In genomic region chr17:43142153-43142552, GRCh38 we compare ENCODE assay signal across 37 cellular contexts.
"Had no signal": no experiment of that assay in that cellular context is flagged by ENCODE, and none has a peak within 500 bp of the region (broad histone marks: within the 10 kb centered on the region; RNA-seq: fewer than 3 reads in every experiment).

No MANE protein-coding gene starts in this region.

- FAIRE-seq: keratinocyte, TTC549 had no signal

- H3K36me3 ChIP-seq: adrenal gland, cardiac muscle cell, colonic mucosa, ovary, prostate gland, vagina had no signal

- H3K4me3 ChIP-seq: adrenal gland, cardiac muscle cell, colonic mucosa, gastrocnemius medialis, ovary, prostate gland, sigmoid colon, smooth muscle cell, upper lobe of left lung, vagina had no signal

- H3K4me1 Mint-ChIP-seq: activated naive CD8-positive, alpha-beta T cell treated with anti-CD3 and anti-CD28 coated beads for 36 hours; brain; stimulated activated naive CD8-positive, alpha-beta T cell treated with anti-CD3 and anti-CD28 coated beads, Interleukin-15, amount 100 ng/mL, for 72 hours had no signal

- H3K27me3 Mint-ChIP-seq: activated CD4-positive, alpha-beta memory T cell treated with anti-CD3 and anti-CD28 coated beads for 36 hours; activated naive CD8-positive, alpha-beta T cell treated with anti-CD3 and anti-CD28 coated beads for 36 hours; brain; naive B cell; stimulated activated memory B cell treated with anti-CD40 and anti-IgM and Interleukin-4, amounts not matched to agents 10 μg/mL and 1 μg/mL and 100 μg/mL, for 72 hours; stimulated activated naive CD8-positive, alpha-beta T cell treated with anti-CD3 and anti-CD28 coated beads, Interleukin-15, amount 100 ng/mL, for 72 hours had no signal

- H3K4me1 ChIP-seq: adrenal gland, colonic mucosa, gastrocnemius medialis, prostate gland, sigmoid colon, upper lobe of left lung, vagina had no signal

- H3K36me3 Mint-ChIP-seq: activated CD4-positive, alpha-beta memory T cell treated with anti-CD3 and anti-CD28 coated beads for 36 hours; naive B cell had no signal

- H3K9me3 Mint-ChIP-seq: activated CD4-positive, alpha-beta memory T cell treated with anti-CD3 and anti-CD28 coated beads for 36 hours; activated naive CD4-positive, alpha-beta T cell treated with anti-CD3 and anti-CD28 coated beads for 36 hours; activated naive CD8-positive, alpha-beta T cell treated with anti-CD3 and anti-CD28 coated beads for 36 hours; activated T-cell treated with anti-CD3 and anti-CD28 coated beads, Interleukin-2, amount 50 U/mL, for 72 hours; brain; naive B cell; stimulated activated memory B cell treated with anti-CD40 and anti-IgM and Interleukin-4, amounts not matched to agents 10 μg/mL and 1 μg/mL and 100 μg/mL, for 72 hours; stimulated activated naive CD8-positive, alpha-beta T cell treated with anti-CD3 and anti-CD28 coated beads, Interleukin-15, amount 100 ng/mL, for 72 hours; T-helper 1 cell treated with Interleukin-12 subunit alpha and Interleukin-12 subunit beta and Interleukin-4 antibody, amounts not matched to agents 30 μg/mL and 1 μg/mL, for 36 hours had no signal

- H3K27ac Mint-ChIP-seq: activated CD4-positive, alpha-beta memory T cell treated with anti-CD3 and anti-CD28 coated beads for 36 hours; activated naive CD4-positive, alpha-beta T cell treated with anti-CD3 and anti-CD28 coated beads for 36 hours; activated naive CD8-positive, alpha-beta T cell treated with anti-CD3 and anti-CD28 coated beads for 36 hours; activated T-cell treated with anti-CD3 and anti-CD28 coated beads, Interleukin-2, amount 50 U/mL, for 72 hours; brain; stimulated activated memory B cell treated with anti-CD40 and anti-IgM and Interleukin-4, amounts not matched to agents 10 μg/mL and 1 μg/mL and 100 μg/mL, for 72 hours; stimulated activated naive CD8-positive, alpha-beta T cell treated with anti-CD3 and anti-CD28 coated beads, Interleukin-15, amount 100 ng/mL, for 72 hours; T-helper 1 cell treated with Interleukin-12 subunit alpha and Interleukin-12 subunit beta and Interleukin-4 antibody, amounts not matched to agents 30 μg/mL and 1 μg/mL, for 36 hours had no signal

- H3K9me3 ChIP-seq: adrenal gland, colonic mucosa, gastrocnemius medialis, ovary, prostate gland, sigmoid colon, upper lobe of left lung, vagina had no signal

- H3K4me3 Mint-ChIP-seq: activated CD4-positive, alpha-beta memory T cell treated with anti-CD3 and anti-CD28 coated beads for 36 hours; activated naive CD4-positive, alpha-beta T cell treated with anti-CD3 and anti-CD28 coated beads for 36 hours; activated naive CD8-positive, alpha-beta T cell treated with anti-CD3 and anti-CD28 coated beads for 36 hours; activated T-cell treated with anti-CD3 and anti-CD28 coated beads, Interleukin-2, amount 50 U/mL, for 72 hours; brain; naive B cell; stimulated activated memory B cell treated with anti-CD40 and anti-IgM and Interleukin-4, amounts not matched to agents 10 μg/mL and 1 μg/mL and 100 μg/mL, for 72 hours; stimulated activated naive CD8-positive, alpha-beta T cell treated with anti-CD3 and anti-CD28 coated beads, Interleukin-15, amount 100 ng/mL, for 72 hours; T-helper 1 cell treated with Interleukin-12 subunit alpha and Interleukin-12 subunit beta and Interleukin-4 antibody, amounts not matched to agents 30 μg/mL and 1 μg/mL, for 36 hours had no signal

- H3K27ac ChIP-seq: adrenal gland, cardiac muscle cell, colonic mucosa, gastrocnemius medialis, ovary, prostate gland, sigmoid colon, upper lobe of left lung, vagina, VCaP had no signal

- ATAC-seq: activated T-cell treated with anti-CD3 and anti-CD28 coated beads, Interleukin-2, amount 50 U/mL, for 72 hours; gastrocnemius medialis; left cardiac atrium; left ventricle myocardium superior; stimulated activated memory B cell treated with anti-CD40 and anti-IgM and Interleukin-4, amounts not matched to agents 10 μg/mL and 1 μg/mL and 100 μg/mL, for 72 hours; stimulated activated naive CD8-positive, alpha-beta T cell treated with anti-CD3 and anti-CD28 coated beads, Interleukin-15, amount 100 ng/mL, for 72 hours had no signal

- H3K27me3 ChIP-seq: adrenal gland, cardiac muscle cell, colonic mucosa, gastrocnemius medialis, ovary, sigmoid colon, upper lobe of left lung, vagina had no signal

- DNase-seq: activated CD4-positive, alpha-beta memory T cell treated with anti-CD3 and anti-CD28 coated beads for 36 hours; activated CD4-positive, alpha-beta T cell treated with anti-CD3 and anti-CD28 coated beads for 48 hours; activated naive CD4-positive, alpha-beta T cell treated with anti-CD3 and anti-CD28 coated beads for 36 hours; activated naive CD8-positive, alpha-beta T cell treated with anti-CD3 and anti-CD28 coated beads for 36 hours; activated T-cell treated with anti-CD3 and anti-CD28 coated beads for 4 hours; activated T-cell treated with anti-CD3 and anti-CD28 coated beads, Interleukin-2, amount 50 U/mL, for 72 hours; aorta; cerebellar nuclear complex; colonic mucosa; effector CD8-positive, alpha-beta T cell; erythroblast; gastrocnemius medialis; glutamatergic neuron; left cardiac atrium; left ventricle myocardium superior; naive B cell; retina; sigmoid colon; stimulated activated CD4-positive, alpha-beta T cell treated with anti-CD3 and anti-CD28 coated beads, Interleukin-1b, Interleukin-23, amount 100 ng/mL, for 48 hours; stimulated activated CD4-positive, alpha-beta T cell treated with anti-CD3 and anti-CD28 coated beads, Interleukin-4, amount 100 ng/mL, for 4 hours; stimulated activated CD8-positive, alpha-beta memory T cell treated with anti-CD3 and anti-CD28 coated beads, Interleukin-4, amount 100 ng/mL, for 48 hours; stimulated activated naive CD8-positive, alpha-beta T cell treated with anti-CD3 and anti-CD28 coated beads, Interleukin-15, amount 100 ng/mL, for 72 hours; substantia nigra; T-helper 9 cell; upper lobe of left lung had no signal
